16 cellular contexts compared by ENCODE assay signal in the genomic region with DNA sequence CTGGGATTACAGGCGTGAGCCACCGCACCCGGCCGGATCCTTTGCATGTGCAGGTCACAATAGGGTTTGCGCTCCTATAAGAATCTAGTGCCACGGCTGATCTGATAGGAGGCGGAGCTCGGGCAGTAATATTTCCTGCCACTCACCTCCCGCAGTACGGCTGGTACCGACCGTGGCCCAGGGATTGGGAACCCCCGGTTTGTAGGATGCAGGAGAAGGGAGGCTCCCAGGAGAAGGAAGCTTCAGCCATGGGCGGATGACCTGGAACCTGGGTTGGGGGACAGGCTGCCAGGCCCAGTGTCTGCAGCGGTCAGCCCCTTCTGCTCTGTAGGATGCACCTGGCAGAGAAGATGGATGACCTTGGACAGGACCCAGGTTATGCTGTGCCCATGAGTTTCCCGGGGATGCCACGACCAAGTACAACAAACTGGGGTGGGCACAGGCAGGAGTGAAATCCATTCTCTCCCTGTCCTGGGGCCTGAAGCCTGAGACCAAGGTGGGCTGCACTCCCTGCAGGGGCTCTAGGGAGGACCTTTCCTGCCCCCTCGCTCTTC.
DNase-seq lines count a peak whose midpoint lies in the region; ATAC-seq and TF ChIP-seq lines count a peak whose summit lies in the region.
"Had no signal": no experiment of that assay in that cellular context is flagged by ENCODE, and none has a peak within 500 bp of the region (broad histone marks: within the 10 kb centered on the region; RNA-seq: fewer than 3 reads in every experiment).

No MANE protein-coding gene starts in this region.

- no peak overlapping the region for H3K27ac Mint-ChIP-seq in activated CD4-positive, alpha-beta T cell treated with anti-CD3 and anti-CD28 coated beads, Interleukin-2, amount 10 ng/mL, durations not matched to agents 24 days and 14 days

- no peak overlapping the region for H3K27ac ChIP-seq in right atrium auricular region
- H3K27ac ChIP-seq in prostate gland: no peak overlapping the region
- H3K27ac ChIP-seq in aorta (ENCODE audit: low read depth in 1 of 2, low read length in 2 of 2): peak overlapping the region; percentile 4 to 38
- H3K27ac ChIP-seq: 22Rv1, BLaER1, PC-9 had no signal

- H3K27me3 ChIP-seq in right atrium auricular region (no peaks in the 10 kb centered on the region), prostate gland (replicated peaks; ENCODE audit: insufficient read depth) (peaks cover 3% of the 10 kb centered on the region), aorta (ENCODE audit: control insufficient read depth in 1 of 2, insufficient read depth in 2 of 2, low read length in 1 of 2) (no peaks in the 10 kb centered on the region)
- H3K27me3 ChIP-seq: BLaER1 had no signal

- H3K4me3 ChIP-seq in right atrium auricular region: no peak overlapping the region
- H3K4me3 ChIP-seq in prostate gland: no peak overlapping the region
- H3K4me3 ChIP-seq in aorta (ENCODE audit: low read length in 2 of 2): no peak overlapping the region
- H3K4me3 ChIP-seq: BLaER1, PC-9 had no signal

- H3K9me3 ChIP-seq in right atrium auricular region (peaks cover 0 to 7% of the 10 kb centered on the region in 2 donors), prostate gland (no peaks in the 10 kb centered on the region), aorta (ENCODE audit: control insufficient read depth, low read length) (no peaks in the 10 kb centered on the region)

- no peaks in the 10 kb centered on the region for H3K4me1 Mint-ChIP-seq in activated CD4-positive, alpha-beta T cell treated with anti-CD3 and anti-CD28 coated beads, Interleukin-2, amount 10 ng/mL, durations not matched to agents 24 days and 14 days

- no peak for TF ChIP-seq POLR2A in prostate gland (IDR thresholded peaks at IDR 0.05)

- TF ChIP-seq CTCF in right atrium auricular region (IDR thresholded peaks at IDR 0.05): no peak
- no peak for TF ChIP-seq CTCF in prostate gland (IDR thresholded peaks at IDR 0.05)

- no peaks in the 10 kb centered on the region for H3K27me3 Mint-ChIP-seq in activated CD4-positive, alpha-beta T cell treated with anti-CD3 and anti-CD28 coated beads, Interleukin-2, amount 10 ng/mL, durations not matched to agents 24 days and 14 days

- no peaks in the 10 kb centered on the region for H3K9me3 Mint-ChIP-seq in activated CD4-positive, alpha-beta T cell treated with anti-CD3 and anti-CD28 coated beads, Interleukin-2, amount 10 ng/mL, durations not matched to agents 24 days and 14 days

- no peak for ATAC-seq in left cardiac atrium
- ATAC-seq in aorta (ENCODE audit: low FRiP score): no peak
- ATAC-seq in GM18861 (IDR thresholded peaks at IDR 0.05; ENCODE audit: unreplicated experiment): no peak

- H3K36me3 ChIP-seq in right atrium auricular region (no peaks in the 10 kb centered on the region), prostate gland (no peaks in the 10 kb centered on the region), aorta (ENCODE audit: control insufficient read depth in 1 of 2, insufficient read depth in 2 of 2, low read length in 1 of 2) (no peaks in the 10 kb centered on the region)
- H3K36me3 ChIP-seq: BLaER1 had no signal

- H3K4me1 ChIP-seq in right atrium auricular region: no peaks in the 10 kb centered on the region
- H3K4me1 ChIP-seq in prostate gland (replicated peaks): no peaks in the 10 kb centered on the region
- no peaks in the 10 kb centered on the region for H3K4me1 ChIP-seq in aorta (ENCODE audit: control insufficient read depth in 1 of 2, insufficient read depth in 2 of 2, low read length in 2 of 2)
- H3K4me1 ChIP-seq: BLaER1 had no signal

- peak; percentile 24 for DNase-seq in activated CD4-positive, alpha-beta T cell treated with anti-CD3 and anti-CD28 coated beads, Interleukin-2, amount 10 ng/mL, durations not matched to agents 24 days and 14 days
- no peak for DNase-seq in activated CD4-positive, alpha-beta T cell treated with anti-CD3 and anti-CD28 coated beads, Interleukin-2, amount 50 U/mL, for 4 hours
- DNase-seq in right atrium auricular region (ENCODE audit: low spot score): peak; percentile 47
- DNase-seq in left cardiac atrium: no peak
- peak; percentile 1 for DNase-seq in prostate gland (ENCODE audit: low spot score)
- DNase-seq in aorta: peak in 1 of 2 donors; percentile 48
- DNase-seq in AG08396 (ENCODE audit: low spot score): no peak
- DNase-seq: EL, Karpas-422, NCI-H187 treated with DMSO at 0.1 percent for 48 hours, NCI-H2171, NCI-H774, PC-9 had no signal

- H3K36me3 Mint-ChIP-seq in activated CD4-positive, alpha-beta T cell treated with anti-CD3 and anti-CD28 coated beads, Interleukin-2, amount 10 ng/mL, durations not matched to agents 24 days and 14 days (ENCODE audit: low read depth): no peaks in the 10 kb centered on the region

- 84% methylated on average over 8 of the region's 18 CpGs for WGBS in prostate gland
- 88 to 91% methylated on average over 18 of the region's 18 CpGs for WGBS in aorta, 2 donors

- intact Hi-C loops in activated CD4-positive, alpha-beta T cell treated with anti-CD3 and anti-CD28 coated beads, Interleukin-2, amount 10 ng/mL, durations not matched to agents 24 days and 14 days (cut with micrococcal nuclease): no loop called here
- intact Hi-C loops in left cardiac atrium (cut with DNase I) (no loop called here), prostate gland (cut with DNase I) (no loop called here), aorta (cut with DNase I) (no loop called here)

- H3K4me3 Mint-ChIP-seq in activated CD4-positive, alpha-beta T cell treated with anti-CD3 and anti-CD28 coated beads, Interleukin-2, amount 10 ng/mL, durations not matched to agents 24 days and 14 days: no peak overlapping the region

Comparison
In these comparisons a context has a peak if more than half of its experiments do, and no peak if none do; other contexts are left out.
1. DNase-seq: peak in activated CD4-positive, alpha-beta T cell treated with anti-CD3 and anti-CD28 coated beads, Interleukin-2, amount 10 ng/mL, durations not matched to agents 24 days and 14 days (single experiment), right atrium auricular region (single experiment) and prostate gland (single experiment); none in activated CD4-positive, alpha-beta T cell treated with anti-CD3 and anti-CD28 coated beads, Interleukin-2, amount 50 U/mL, for 4 hours (0 of 2), left cardiac atrium (single experiment) and AG08396 (single experiment).
2. H3K27ac ChIP-seq: peak in aorta (2 of 2); none in right atrium auricular region (0 of 2) and prostate gland (0 of 2).